ENCODE assay signal across 1 cellular context in genomic region chr3:12536423-12536822, GRCh38.
TF ChIP-seq lines count a peak whose summit lies in the region.

No MANE protein-coding gene starts in this region.

TF ChIP-seq in HCT116, 20 proteins besides CTCF, POLR2A, EP300 and RAD21:
- TF ChIP-seq ELF1 (IDR thresholded peaks at IDR 0.05; ENCODE audit: borderline replicate concordance, low read depth) (no peak), ZFX (IDR thresholded peaks at IDR 0.05) (no peak), SRF (IDR thresholded peaks at IDR 0.05; ENCODE audit: low read depth) (no peak), EGR1 (IDR thresholded peaks at IDR 0.05; ENCODE audit: low read depth) (no peak), EZH2phosphoT487 (IDR thresholded peaks at IDR 0.05; ENCODE audit: borderline replicate concordance) (no peak), REST (IDR thresholded peaks at IDR 0.05; ENCODE audit: low read depth) (no peak), CEBPB (IDR thresholded peaks at IDR 0.05; ENCODE audit: low read depth) (no peak), TCF7L2 (IDR thresholded peaks at IDR 0.05; ENCODE audit: borderline replicate concordance, extremely low read depth, insufficient read depth, insufficient read length) (no peak), SP1 (IDR thresholded peaks at IDR 0.05; ENCODE audit: low read depth) (no peak), CBX3 (IDR thresholded peaks at IDR 0.05; ENCODE audit: low read depth) (no peak), ZNF274 (IDR thresholded peaks at IDR 0.05; ENCODE audit: low read depth, low read length) (no peak), FOSL1 (IDR thresholded peaks at IDR 0.05; ENCODE audit: low read depth) (no peak), JUND (IDR thresholded peaks at IDR 0.05) (no peak), SIN3A (IDR thresholded peaks at IDR 0.05; ENCODE audit: low read depth) (no peak), ZBTB33 (IDR thresholded peaks at IDR 0.05; ENCODE audit: extremely low read depth, insufficient replicate concordance, low read length) (no peak), YY1 (IDR thresholded peaks at IDR 0.05; ENCODE audit: extremely low read depth, insufficient replicate concordance, low read depth, low read length) (no peak), POLR2AphosphoS5 (IDR thresholded peaks at IDR 0.05; ENCODE audit: low read depth, low read length) (no peak), MAX (IDR thresholded peaks at IDR 0.05) (no peak)
- TF ChIP-seq, protein P1, sequence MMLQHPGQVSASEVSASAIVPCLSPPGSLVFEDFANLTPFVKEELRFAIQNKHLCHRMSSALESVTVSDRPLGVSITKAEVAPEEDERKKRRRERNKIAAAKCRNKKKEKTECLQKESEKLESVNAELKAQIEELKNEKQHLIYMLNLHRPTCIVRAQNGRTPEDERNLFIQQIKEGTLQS (IDR thresholded peaks at IDR 0.05): no peak
TF ChIP-seq in HCT116: peak in this region for 0.
